In genomic region chr6:32639440-32640394, GRCh38 we compare ENCODE assay signal across 14 cellular contexts. TPM values are rescaled to one million over a fixed set of nuclear protein-coding genes. Genes with fewer than 3 reads are reported as not detected.
"Had no signal": no experiment of that assay in that cellular context is flagged by ENCODE, and none has a peak within 500 bp of the region (broad histone marks: within the 10 kb centered on the region; RNA-seq: fewer than 3 reads in every experiment).

No MANE protein-coding gene starts in this region.

- H3K9ac ChIP-seq: parathyroid adenoma had no signal

- H3K36me3 ChIP-seq: heart right ventricle, left ventricle myocardium inferior, tibial nerve had no signal

- H3K27me3 ChIP-seq: tibial nerve had no signal

- H3K9me3 ChIP-seq: heart right ventricle, left ventricle myocardium inferior, tibial nerve had no signal

- H3K4me1 ChIP-seq: heart right ventricle, left ventricle myocardium inferior, parathyroid adenoma, tibial nerve had no signal

- DNase-seq: activated CD4-positive, CD25-positive, alpha-beta regulatory T cell; activated T-cell treated with anti-CD3 and anti-CD28 coated beads, Interleukin-2, amount 50 U/mL, for 48 hours; effector CD4-positive, alpha-beta T cell; heart right ventricle; islet precursor cell; left ventricle myocardium inferior; mesenchymal stem cell; stimulated activated CD4-positive, alpha-beta T cell treated with anti-CD3 and anti-CD28 coated beads, Interleukin-15, amount 100 ng/mL, for 24 hours; stimulated activated CD4-positive, alpha-beta T cell treated with anti-CD3 and anti-CD28 coated beads, Interleukin-4, amount 100 ng/mL, for 24 hours had no signal

- H3K27ac ChIP-seq: heart right ventricle, left ventricle myocardium inferior, parathyroid adenoma, tibial nerve had no signal

- H2AFZ ChIP-seq: parathyroid adenoma had no signal

- H3K79me2 ChIP-seq: parathyroid adenoma had no signal

- H3K4me3 ChIP-seq: heart right ventricle, left ventricle myocardium inferior, tibial nerve had no signal

RNA-seq across cellular contexts. Expression of gene HLA-DQA1, which starts 2.5 kb away (rescaled TPM):
- total RNA-seq: astrocyte, frontal cortex, renal cortical epithelial cell had no signal
